ENCODE assay signal across 26 cellular contexts in the genomic region with DNA sequence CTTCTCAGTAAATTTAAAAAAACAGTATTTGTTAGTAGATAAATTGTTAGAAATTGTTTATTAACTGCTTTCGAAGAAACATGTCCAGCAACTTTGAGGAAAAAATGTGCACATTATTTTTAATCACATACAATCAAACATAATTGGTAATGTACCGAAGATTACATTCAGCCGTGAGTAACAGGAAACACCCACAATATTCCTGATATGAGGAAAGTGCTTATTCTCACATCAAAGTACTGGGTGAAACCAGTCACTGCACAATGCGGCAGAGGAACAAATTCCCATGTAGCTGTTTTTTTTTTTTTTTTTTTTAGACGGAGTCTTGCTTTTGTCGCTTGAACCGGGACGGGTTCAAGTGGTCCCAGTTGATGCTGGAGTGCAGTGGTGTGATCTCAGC. TPM values are rescaled to one million over a fixed set of nuclear protein-coding genes. Genes with fewer than 3 reads are reported as not detected.
"Had no signal": no experiment of that assay in that cellular context is flagged by ENCODE, and none has a peak within 500 bp of the region (broad histone marks: within the 10 kb centered on the region; RNA-seq: fewer than 3 reads in every experiment).

No MANE protein-coding gene starts in this region.

- H3K9me3 ChIP-seq: adrenal gland, body of pancreas had no signal

- H3K27me3 ChIP-seq: adrenal gland, body of pancreas had no signal

- H3K9me3 Mint-ChIP-seq: activated naive CD8-positive, alpha-beta T cell treated with anti-CD3 and anti-CD28 coated beads, Interleukin-2, amount 10 ng/mL, durations not matched to agents 7 days and 5 days; activated T-cell treated with anti-CD3 and anti-CD28 coated beads, Interleukin-2, amount 50 U/mL, for 72 hours; T-cell had no signal

- H3K36me3 ChIP-seq: adrenal gland, WERI-Rb-1 had no signal

- H3K27ac ChIP-seq: adrenal gland, body of pancreas, WERI-Rb-1 had no signal

- H3K27me3 Mint-ChIP-seq: activated naive CD8-positive, alpha-beta T cell treated with anti-CD3 and anti-CD28 coated beads, Interleukin-2, amount 10 ng/mL, durations not matched to agents 7 days and 5 days; T-cell had no signal

- ATAC-seq: activated CD8-positive, alpha-beta T cell treated with anti-CD3 and anti-CD28 coated beads, Interleukin-2, amount 10 ng/mL, durations not matched to agents 7 days and 5 days; body of pancreas; PC-3; T-cell had no signal

- H3K4me3 Mint-ChIP-seq: activated CD8-positive, alpha-beta T cell treated with anti-CD3 and anti-CD28 coated beads, Interleukin-2, amount 10 ng/mL, durations not matched to agents 7 days and 5 days; activated naive CD8-positive, alpha-beta T cell treated with anti-CD3 and anti-CD28 coated beads, Interleukin-2, amount 10 ng/mL, durations not matched to agents 7 days and 5 days; activated T-cell treated with anti-CD3 and anti-CD28 coated beads, Interleukin-2, amount 50 U/mL, for 72 hours; T-cell had no signal

- H3K27ac Mint-ChIP-seq: activated CD8-positive, alpha-beta T cell treated with anti-CD3 and anti-CD28 coated beads, Interleukin-2, amount 10 ng/mL, durations not matched to agents 7 days and 5 days; activated naive CD8-positive, alpha-beta T cell treated with anti-CD3 and anti-CD28 coated beads, Interleukin-2, amount 10 ng/mL, durations not matched to agents 7 days and 5 days; activated T-cell treated with anti-CD3 and anti-CD28 coated beads, Interleukin-2, amount 50 U/mL, for 72 hours; T-cell had no signal

- H3K4me3 ChIP-seq: adrenal gland, body of pancreas, K562 had no signal

- DNase-seq: activated CD4-positive, alpha-beta T cell treated with anti-CD3 and anti-CD28 coated beads for 4 hours; activated CD4-positive, alpha-beta T cell treated with anti-CD3 and anti-CD28 coated beads, Interleukin-2, amount 50 U/mL, for 4 hours; activated CD8-positive, alpha-beta memory T cell treated with anti-CD3 and anti-CD28 coated beads, Interleukin-2, amount 50 U/mL, for 48 hours; activated CD8-positive, alpha-beta T cell treated with anti-CD3 and anti-CD28 coated beads, Interleukin-2, amount 10 ng/mL, durations not matched to agents 7 days and 5 days; activated naive CD4-positive, alpha-beta T cell treated with anti-CD3 and anti-CD28 coated beads, Interleukin-2, amount 50 U/mL, for 16 hours; activated naive CD8-positive, alpha-beta T cell treated with anti-CD3 and anti-CD28 coated beads, Interleukin-2, amount 10 ng/mL, durations not matched to agents 7 days and 5 days; activated T-cell treated with anti-CD3 and anti-CD28 coated beads, Interleukin-2, amount 50 U/mL, for 72 hours; adrenal gland; aorta; body of pancreas; central memory CD4-positive, alpha-beta T cell; Karpas-422; NCI-H1105 treated with DMSO at 0.1 percent for 48 hours; NCI-H146; NCI-H187 treated with DMSO at 0.1 percent for 48 hours; NCI-H2081 treated with DMSO at 0.1 percent for 48 hours; NCI-H446; NCI-H524; PC-3; SHP77 treated with DMSO at 0.1 percent for 48 hours; T-cell; T1000; WERI-Rb-1 had no signal

RNA-seq across cellular contexts. Expression of a gene that starts 46.6 kb away (rescaled TPM):
- total RNA-seq: activated CD8-positive, alpha-beta T cell treated with anti-CD3 and anti-CD28 coated beads, Interleukin-2, amount 10 ng/mL, durations not matched to agents 7 days and 5 days; activated naive CD8-positive, alpha-beta T cell treated with anti-CD3 and anti-CD28 coated beads, Interleukin-2, amount 10 ng/mL, durations not matched to agents 7 days and 5 days; activated T-cell treated with anti-CD3 and anti-CD28 coated beads, Interleukin-2, amount 50 U/mL, for 72 hours; adrenal gland; body of pancreas; bronchial epithelial cell; K562; PC-3; SK-MEL-5 had no signal
